In the genomic region with DNA sequence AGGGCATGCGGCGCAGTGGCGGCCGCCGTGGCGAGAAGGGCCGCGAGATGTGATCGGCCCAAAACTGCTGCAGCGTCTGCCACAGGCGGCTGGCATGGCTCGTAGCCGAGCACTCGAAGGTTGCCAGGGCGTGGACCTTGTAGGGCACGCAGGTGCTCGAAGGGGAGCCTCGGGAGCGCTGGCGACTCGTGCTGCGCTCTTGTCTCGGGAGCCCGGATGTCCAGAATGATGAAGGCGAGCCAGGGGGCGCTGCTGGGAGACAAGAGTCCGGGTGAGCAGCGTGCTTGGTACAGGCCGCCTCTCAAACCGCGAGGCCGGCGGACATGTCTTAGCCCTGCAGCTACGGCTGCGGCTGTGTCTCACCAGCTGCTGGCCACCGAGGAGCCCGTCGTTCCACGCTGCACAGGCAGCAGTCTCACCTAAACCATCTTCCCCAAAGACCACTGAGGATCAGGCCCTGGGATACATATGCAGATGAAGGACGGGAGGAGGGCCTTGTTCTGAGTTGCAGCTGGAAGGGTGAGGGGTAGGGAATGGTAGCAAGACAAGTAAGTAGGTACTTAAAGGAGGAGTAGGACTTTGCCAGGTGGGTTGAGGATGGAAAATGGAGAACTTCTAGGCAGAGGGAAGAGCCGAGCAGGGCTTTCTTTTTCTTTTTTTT, we compare ENCODE assay signal across 7 cellular contexts. TPM values are rescaled to one million over a fixed set of nuclear protein-coding genes. Genes with fewer than 3 reads are reported as not detected.
A peak's percentile ranks its signal among the peaks of the same experiment; 100 is the strongest.
DNase-seq lines count a peak whose midpoint lies in the region; ATAC-seq and TF ChIP-seq lines count a peak whose summit lies in the region.

No MANE protein-coding gene starts in this region.

- in situ Hi-C loops in astrocyte of the cerebellum (cut with HindIII; ENCODE audit: low sequenced_read_pairs) = no loop called here

- H3K4me3 ChIP-seq in astrocyte of the cerebellum (ENCODE audit: low read depth, low read length) = peak overlapping the region; percentile 94
- peak overlapping the region; percentile 98 for H3K4me3 ChIP-seq in iPS-15b (ENCODE audit: low read depth, low read length)
- H3K4me3 ChIP-seq in skeletal muscle cell (ENCODE audit: low read depth, low read length) = peak overlapping the region; percentile 96

- H3K4me1 Mint-ChIP-seq in T-cell = peaks cover 30 to 34% (median 31%) of the 10 kb centered on the region in 3 donors

- DNase-seq in T-cell (peak; percentile 16 to 71 (median 48)), astrocyte of the cerebellum (ENCODE audit: low read depth) (no peak), skeletal muscle cell (ENCODE audit: low read depth) (no peak), amniotic stem cell (lab: John Stamatoyannopoulos, UW) (no peak)

- peak overlapping the region; percentile 76 for H3K9ac ChIP-seq in iPS-15b (ENCODE audit: low read depth, low read length)

- peak; percentile 35 for TF ChIP-seq CTCF in astrocyte of the cerebellum (IDR thresholded peaks at IDR 0.05; ENCODE audit: low read depth, low read length, missing control alignments)

- no peaks in the 10 kb centered on the region for H3K27me3 Mint-ChIP-seq in T-cell

- no peaks in the 10 kb centered on the region for H3K36me3 ChIP-seq in iPS-15b (ENCODE audit: control insufficient read depth, insufficient read depth, low read length)

- H3K27me3 ChIP-seq in iPS-15b (ENCODE audit: control insufficient read depth, insufficient read depth, low read length) = no peaks in the 10 kb centered on the region

- H3K36me3 Mint-ChIP-seq in T-cell = peaks cover 3% of the 10 kb centered on the region

- H3K4me3 Mint-ChIP-seq in T-cell = peak overlapping the region; percentile 95 to 99 (median 98)

- H3K4me1 ChIP-seq in iPS-15b (ENCODE audit: control insufficient read depth, insufficient read depth, low read length) = no peaks in the 10 kb centered on the region

- CTCF ChIA-PET in T-cell (lab: Charles Lee) = no interaction called here

- H3K9me3 Mint-ChIP-seq in T-cell = no peaks in the 10 kb centered on the region

- no peaks in the 10 kb centered on the region for H3K9me3 ChIP-seq in iPS-15b (ENCODE audit: control insufficient read depth, insufficient read depth, low read length)

- POLR2A ChIA-PET in T-cell (lab: Charles Lee) = no interaction called here

- peak; percentile 23 for ATAC-seq in GM19043 (IDR thresholded peaks at IDR 0.05; ENCODE audit: low read depth, unreplicated experiment)
- peak; percentile 51 for ATAC-seq in HG03460 (IDR thresholded peaks at IDR 0.05; ENCODE audit: unreplicated experiment)
- peak; percentile 32 to 46 (median 42) for ATAC-seq in T-cell (replicated peaks in 1 of 4)

- peak overlapping the region; percentile 85 to 96 for H3K27ac Mint-ChIP-seq in T-cell

RNA-seq across cellular contexts. Expression of a gene that starts 1.7 kb away (rescaled TPM):
- total RNA-seq in T-cell = under 1 TPM in 3 of 5 donors, not detected in 2; 0.50 to 0.66 (median 0.57) TPM

RNA-seq across cellular contexts. Expression of a gene that starts 19.6 kb away (rescaled TPM):
- total RNA-seq in T-cell = 100 to 1,000 TPM; 205 to 306 (median 262) TPM

RNA-seq across cellular contexts. Expression of a gene that starts 53.5 kb away (rescaled TPM):
- 10 to 100 TPM; 31.3 to 56.4 (median 50.6) TPM for total RNA-seq in T-cell

RNA-seq across cellular contexts. Expression of a gene that starts 55.7 kb away (rescaled TPM):
- total RNA-seq in T-cell = 1,000 to 10,000 TPM; 1,278 to 2,165 (median 1,301) TPM

Comparison
In these comparisons a context has a peak if more than half of its experiments do, and no peak if none do; other contexts are left out.
1. DNase-seq: peak in T-cell (34 of 34); none in astrocyte of the cerebellum (single experiment), skeletal muscle cell (single experiment) and amniotic stem cell (single experiment).
2. Peak in every context shown above with its lines, with median percentiles within 50 percentile points of each other: ATAC-seq and H3K4me3 ChIP-seq.